ENCODE assay signal across 11 cellular contexts in the genomic region with DNA sequence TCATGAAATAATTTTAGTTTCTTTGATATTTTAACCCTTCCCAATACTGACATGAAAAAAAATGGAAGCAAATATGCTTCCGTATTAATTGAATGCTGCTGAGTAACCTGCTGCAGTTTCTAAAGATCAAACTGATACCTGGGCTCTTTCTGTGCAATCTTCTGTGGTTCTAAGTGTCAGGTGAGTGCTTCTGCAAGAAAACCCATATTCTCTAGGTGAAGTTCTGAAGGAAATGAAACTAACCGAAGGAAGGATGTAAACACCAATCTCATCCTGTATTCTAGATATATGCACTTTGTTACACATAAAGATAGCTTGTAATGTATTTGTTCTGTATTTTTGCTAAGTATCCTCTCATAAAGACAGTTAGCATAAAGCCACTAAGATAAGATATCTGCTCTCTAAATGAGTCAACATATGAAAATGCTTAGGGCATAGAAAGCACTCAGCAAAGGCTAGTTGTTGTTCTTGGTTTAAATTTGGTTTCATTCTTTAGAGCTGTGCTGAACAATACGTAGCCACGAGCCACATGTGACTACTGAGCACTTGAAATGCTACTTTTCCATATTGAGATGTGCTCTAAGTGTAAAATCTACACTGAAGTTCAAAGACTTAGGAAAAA. TPM values are rescaled to one million over a fixed set of nuclear protein-coding genes. Genes with fewer than 3 reads are reported as not detected.
DNase-seq lines count a peak whose midpoint lies in the region; ATAC-seq, FAIRE-seq and TF ChIP-seq lines count a peak whose summit lies in the region.
"Had no signal": no experiment of that assay in that cellular context is flagged by ENCODE, and none has a peak within 500 bp of the region (broad histone marks: within the 10 kb centered on the region; RNA-seq: fewer than 3 reads in every experiment).

No MANE protein-coding gene starts in this region.

- no peak overlapping the region for H3K4me2 ChIP-seq in GM23338

- peaks cover 73% of the 10 kb centered on the region for H3K4me1 Mint-ChIP-seq in activated naive CD8-positive, alpha-beta T cell treated with anti-CD3 and anti-CD28 coated beads, Interleukin-2, amount 50 U/mL, for 24 hours
- H3K4me1 Mint-ChIP-seq in GM23338: no peaks in the 10 kb centered on the region

- no peaks in the 10 kb centered on the region for H3K79me2 ChIP-seq in GM23338 (replicated peaks; ENCODE audit: insufficient read depth)

- H3K27ac Mint-ChIP-seq in activated naive CD8-positive, alpha-beta T cell treated with anti-CD3 and anti-CD28 coated beads, Interleukin-2, amount 50 U/mL, for 24 hours: peak overlapping the region; percentile 8
- no peak overlapping the region for H3K27ac Mint-ChIP-seq in GM23338
- H3K27ac Mint-ChIP-seq: dendritic cell treated with granulocyte-macrophage colony-stimulating factor and Interleukin-4, amounts not matched to agents 40 ng/mL and 50 ng/mL, for 4 days had no signal

- peaks cover 1% of the 10 kb centered on the region for H3K36me3 Mint-ChIP-seq in activated naive CD8-positive, alpha-beta T cell treated with anti-CD3 and anti-CD28 coated beads, Interleukin-2, amount 50 U/mL, for 24 hours (ENCODE audit: low read depth)
- no peaks in the 10 kb centered on the region for H3K36me3 Mint-ChIP-seq in GM23338 (ENCODE audit: low read depth)

- no peaks in the 10 kb centered on the region for H4K20me1 ChIP-seq in GM23338 (replicated peaks; ENCODE audit: insufficient read depth)

- DNase-seq in A172 (ENCODE audit: low spot score): peak; percentile 40
- DNase-seq in GM19239 (ENCODE audit: insufficient read length, low spot score): no peak
- no peak for DNase-seq in activated naive CD8-positive, alpha-beta T cell treated with anti-CD3 and anti-CD28 coated beads, Interleukin-2, amount 50 U/mL, for 24 hours
- no peak for DNase-seq in LoVo (ENCODE audit: low spot score)
- no peak for DNase-seq in GM23338 (ENCODE audit: low spot score)
- no peak for DNase-seq in D721Med (ENCODE audit: insufficient read length, low spot score)
- DNase-seq in activated CD4-positive, alpha-beta T cell treated with anti-CD3 and anti-CD28 coated beads, Interleukin-2, amount 50 U/mL, for 48 hours: no peak
- DNase-seq: DMS79 had no signal

- no peaks in the 10 kb centered on the region for H3K9me2 ChIP-seq in GM23338 (ENCODE audit: insufficient read depth)

- no peaks in the 10 kb centered on the region for H3F3A ChIP-seq in GM23338 (replicated peaks; ENCODE audit: low read depth)

- no peak overlapping the region for H2AFZ ChIP-seq in GM23338
- H2AFZ ChIP-seq: parathyroid adenoma had no signal

- no peaks in the 10 kb centered on the region for H3K36me3 ChIP-seq in GM23338 (ENCODE audit: insufficient read depth)

- H3K27me3 ChIP-seq in GM23338 (ENCODE audit: insufficient read depth): no peaks in the 10 kb centered on the region

- H3K4me1 ChIP-seq in GM23338 (ENCODE audit: insufficient read depth): no peaks in the 10 kb centered on the region

- FAIRE-seq in GM19239 (lab: Jason Lieb, UNC) (peak; percentile 21), D721Med (lab: Jason Lieb, UNC) (no peak)

- peak; percentile 99 for ATAC-seq in HG03095 (IDR thresholded peaks at IDR 0.05; ENCODE audit: unreplicated experiment)
- peak; percentile 93 for ATAC-seq in activated naive CD8-positive, alpha-beta T cell treated with anti-CD3 and anti-CD28 coated beads, Interleukin-2, amount 50 U/mL, for 24 hours
- no peak for ATAC-seq in GM23338

- no peak for TF ChIP-seq CTCF in GM23338 (conservative IDR thresholded peaks at IDR 0.05; ENCODE audit: low read depth in 2 of 2)
- TF ChIP-seq CTCF in D721Med (IDR thresholded peaks at IDR 0.05; ENCODE audit: insufficient read depth, missing control alignments): no peak

- peak overlapping the region; percentile 52 for H3K4me3 Mint-ChIP-seq in activated naive CD8-positive, alpha-beta T cell treated with anti-CD3 and anti-CD28 coated beads, Interleukin-2, amount 50 U/mL, for 24 hours
- no peak overlapping the region for H3K4me3 Mint-ChIP-seq in GM23338
- H3K4me3 Mint-ChIP-seq: dendritic cell treated with granulocyte-macrophage colony-stimulating factor and Interleukin-4, amounts not matched to agents 40 ng/mL and 50 ng/mL, for 4 days had no signal

- peaks cover 1% of the 10 kb centered on the region for H3K27me3 Mint-ChIP-seq in activated naive CD8-positive, alpha-beta T cell treated with anti-CD3 and anti-CD28 coated beads, Interleukin-2, amount 50 U/mL, for 24 hours
- H3K27me3 Mint-ChIP-seq in GM23338 (ENCODE audit: insufficient read depth, low read depth, poor library complexity): no peaks in the 10 kb centered on the region
- H3K27me3 Mint-ChIP-seq: dendritic cell treated with granulocyte-macrophage colony-stimulating factor and Interleukin-4, amounts not matched to agents 40 ng/mL and 50 ng/mL, for 4 days had no signal

- H3K27ac ChIP-seq in GM23338 (ENCODE audit: low read depth): no peak overlapping the region
- H3K27ac ChIP-seq: parathyroid adenoma had no signal

- H3K9me3 Mint-ChIP-seq in activated naive CD8-positive, alpha-beta T cell treated with anti-CD3 and anti-CD28 coated beads, Interleukin-2, amount 50 U/mL, for 24 hours: no peaks in the 10 kb centered on the region
- no peaks in the 10 kb centered on the region for H3K9me3 Mint-ChIP-seq in GM23338
- H3K9me3 Mint-ChIP-seq: dendritic cell treated with granulocyte-macrophage colony-stimulating factor and Interleukin-4, amounts not matched to agents 40 ng/mL and 50 ng/mL, for 4 days had no signal

- H3K4me3 ChIP-seq in GM23338: no peak overlapping the region

TF ChIP-seq in GM23338, 12 proteins besides CTCF, POLR2A, EP300 and RAD21 (continues in another document):
- TF ChIP-seq POLR2AphosphoS5 (IDR thresholded peaks at IDR 0.05; ENCODE audit: low read depth) (no peak), EZH2phosphoT487 (IDR thresholded peaks at IDR 0.05; ENCODE audit: unreplicated experiment) (no peak)
- TF ChIP-seq, protein P1, sequence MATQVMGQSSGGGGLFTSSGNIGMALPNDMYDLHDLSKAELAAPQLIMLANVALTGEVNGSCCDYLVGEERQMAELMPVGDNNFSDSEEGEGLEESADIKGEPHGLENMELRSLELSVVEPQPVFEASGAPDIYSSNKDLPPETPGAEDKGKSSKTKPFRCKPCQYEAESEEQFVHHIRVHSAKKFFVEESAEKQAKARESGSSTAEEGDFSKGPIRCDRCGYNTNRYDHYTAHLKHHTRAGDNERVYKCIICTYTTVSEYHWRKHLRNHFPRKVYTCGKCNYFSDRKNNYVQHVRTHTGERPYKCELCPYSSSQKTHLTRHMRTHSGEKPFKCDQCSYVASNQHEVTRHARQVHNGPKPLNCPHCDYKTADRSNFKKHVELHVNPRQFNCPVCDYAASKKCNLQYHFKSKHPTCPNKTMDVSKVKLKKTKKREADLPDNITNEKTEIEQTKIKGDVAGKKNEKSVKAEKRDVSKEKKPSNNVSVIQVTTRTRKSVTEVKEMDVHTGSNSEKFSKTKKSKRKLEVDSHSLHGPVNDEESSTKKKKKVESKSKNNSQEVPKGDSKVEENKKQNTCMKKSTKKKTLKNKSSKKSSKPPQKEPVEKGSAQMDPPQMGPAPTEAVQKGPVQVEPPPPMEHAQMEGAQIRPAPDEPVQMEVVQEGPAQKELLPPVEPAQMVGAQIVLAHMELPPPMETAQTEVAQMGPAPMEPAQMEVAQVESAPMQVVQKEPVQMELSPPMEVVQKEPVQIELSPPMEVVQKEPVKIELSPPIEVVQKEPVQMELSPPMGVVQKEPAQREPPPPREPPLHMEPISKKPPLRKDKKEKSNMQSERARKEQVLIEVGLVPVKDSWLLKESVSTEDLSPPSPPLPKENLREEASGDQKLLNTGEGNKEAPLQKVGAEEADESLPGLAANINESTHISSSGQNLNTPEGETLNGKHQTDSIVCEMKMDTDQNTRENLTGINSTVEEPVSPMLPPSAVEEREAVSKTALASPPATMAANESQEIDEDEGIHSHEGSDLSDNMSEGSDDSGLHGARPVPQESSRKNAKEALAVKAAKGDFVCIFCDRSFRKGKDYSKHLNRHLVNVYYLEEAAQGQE (IDR thresholded peaks at IDR 0.05; ENCODE audit: unreplicated experiment): no peak

RNA-seq across cellular contexts. Expression of gene ITGA2, which starts 52.0 kb away (rescaled TPM):
- 13.4 and 21.8 TPM in 2 replicates for total RNA-seq in A172 (2014; rRNA removed; shearing (Covaris generic))
- total RNA-seq in GM23338 (2014; rRNA removed; shearing (Covaris generic)): 6.2 and 7.1 TPM in 2 replicates
- polyA plus RNA-seq in GM23338 (2016; fragmentation: Nextera tagmentation; extraction: Ambion mirVana): 1.9 and 2.6 TPM in 2 replicates
